ENCODE assay signal across 8 cellular contexts in genomic region chr19:4867534-4868285, GRCh38. TPM values are rescaled to one million over a fixed set of nuclear protein-coding genes. Genes with fewer than 3 reads are reported as not detected.
DNase-seq lines count a peak whose midpoint lies in the region; ATAC-seq, FAIRE-seq and TF ChIP-seq lines count a peak whose summit lies in the region.

A gene with protein sequence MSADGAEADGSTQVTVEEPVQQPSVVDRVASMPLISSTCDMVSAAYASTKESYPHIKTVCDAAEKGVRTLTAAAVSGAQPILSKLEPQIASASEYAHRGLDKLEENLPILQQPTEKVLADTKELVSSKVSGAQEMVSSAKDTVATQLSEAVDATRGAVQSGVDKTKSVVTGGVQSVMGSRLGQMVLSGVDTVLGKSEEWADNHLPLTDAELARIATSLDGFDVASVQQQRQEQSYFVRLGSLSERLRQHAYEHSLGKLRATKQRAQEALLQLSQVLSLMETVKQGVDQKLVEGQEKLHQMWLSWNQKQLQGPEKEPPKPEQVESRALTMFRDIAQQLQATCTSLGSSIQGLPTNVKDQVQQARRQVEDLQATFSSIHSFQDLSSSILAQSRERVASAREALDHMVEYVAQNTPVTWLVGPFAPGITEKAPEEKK (minus strand): TSS chr19:4867667. CDS start chr19:4861394, 6,273 bp downstream.

- peak; percentile 72 to 88 (median 84) for DNase-seq in CD8-positive, alpha-beta memory T cell
- DNase-seq in HTR-8/SVneo (ENCODE audit: insufficient read length, low spot score), result peak; percentile 96
- DNase-seq in SK-N-MC (ENCODE audit: low read depth, low spot score), result peak; percentile 52
- DNase-seq in activated naive CD4-positive, alpha-beta T cell treated with anti-CD3 and anti-CD28 coated beads for 36 hours, result peak; percentile 97
- peak; percentile 73 for DNase-seq in non-pigmented ciliary epithelial cell (ENCODE audit: low read depth)

- POLR2A ChIA-PET in CD8-positive, alpha-beta memory T cell (lab: Charles Lee), result interaction anchor here (0.9 to 1.8 kb wide), 3 partner anchors 47 to 101 kb away, joined by 3 to 11 read pairs (median 9); partner anchors contain the start of gene KDM4B

- TF ChIP-seq CTCF in gastroesophageal sphincter (IDR thresholded peaks at IDR 0.05) (no peak), subcutaneous adipose tissue (IDR thresholded peaks at IDR 0.05; ENCODE audit: low read depth) (no peak)

- H3K27ac Mint-ChIP-seq in CD8-positive, alpha-beta memory T cell, result peak within 1 kb of the TSS; percentile 10 to 88 (median 66)
- peak within 1 kb of the TSS; percentile 36 for H3K27ac Mint-ChIP-seq in activated naive CD4-positive, alpha-beta T cell treated with anti-CD3 and anti-CD28 coated beads for 36 hours

- CTCF ChIA-PET in CD8-positive, alpha-beta memory T cell (lab: Charles Lee), result interaction anchor here (0.9 to 10.6 kb wide), 8 partner anchors 12 to 164 kb away, joined by 3 to 124 read pairs (median 8); no protein-coding TSS in a partner anchor
- CTCF ChIA-PET in activated naive CD4-positive, alpha-beta T cell treated with anti-CD3 and anti-CD28 coated beads for 36 hours (lab: Charles Lee), result interaction anchor here (0.7 to 2.8 kb wide), 7 partner anchors 16 to 163 kb away, joined by 3 to 13 read pairs (median 5); no protein-coding TSS in a partner anchor

- intact Hi-C loops in activated naive CD4-positive, alpha-beta T cell treated with anti-CD3 and anti-CD28 coated beads for 36 hours (cut with micrococcal nuclease), result loop anchor here (1.0 to 5.0 kb wide), 3 partner anchors 44 to 145 kb away; partner anchors contain the start of gene DPP9

- no peaks in the 10 kb centered on the region for H3K36me3 ChIP-seq in CD8-positive, alpha-beta memory T cell (ENCODE audit: insufficient read depth, low read length)
- H3K36me3 ChIP-seq in SK-N-MC (ENCODE audit: insufficient read depth, low read length), result no peaks in the 10 kb centered on the region
- H3K36me3 ChIP-seq in gastroesophageal sphincter, result peaks cover 0 to 3% of the 10 kb centered on the region in 2 donors

- no peaks in the 10 kb centered on the region for H3K27me3 Mint-ChIP-seq in CD8-positive, alpha-beta memory T cell
- peaks cover 3% of the 10 kb centered on the region for H3K27me3 Mint-ChIP-seq in activated naive CD4-positive, alpha-beta T cell treated with anti-CD3 and anti-CD28 coated beads for 36 hours (ENCODE audit: low read depth)

- 8% methylated on average over 24 of the region's 46 CpGs; no CpG with 5 or more reads in 1 of the 2 donors for WGBS in gastroesophageal sphincter (ENCODE audit: low coverage in 1 of 2), 2 donors

- TF ChIP-seq POLR2A in gastroesophageal sphincter (IDR thresholded peaks at IDR 0.05), result peak; percentile 25 to 33

- H3K27me3 ChIP-seq in CD8-positive, alpha-beta memory T cell (ENCODE audit: insufficient read depth, low read length, poor library complexity, severe bottlenecking), result no peaks in the 10 kb centered on the region
- H3K27me3 ChIP-seq in gastroesophageal sphincter, result no peaks in the 10 kb centered on the region

- peaks cover 7% of the 10 kb centered on the region for H3K4me1 ChIP-seq in CD8-positive, alpha-beta memory T cell (ENCODE audit: insufficient read depth, low read length)
- peaks cover 0 to 26% (median 7%) of the 10 kb centered on the region in 3 donors for H3K4me1 ChIP-seq in gastroesophageal sphincter

- no peak for TF ChIP-seq EP300 in gastroesophageal sphincter (IDR thresholded peaks at IDR 0.05)

- no peaks in the 10 kb centered on the region for H3K9me3 ChIP-seq in CD8-positive, alpha-beta memory T cell (ENCODE audit: low read length)
- H3K9me3 ChIP-seq in SK-N-MC (ENCODE audit: low read depth, low read length) (no peaks in the 10 kb centered on the region), gastroesophageal sphincter (no peaks in the 10 kb centered on the region)

- H3K4me3 ChIP-seq in CD8-positive, alpha-beta memory T cell (ENCODE audit: low read length), result peak within 1 kb of the TSS; percentile 83
- H3K4me3 ChIP-seq in SK-N-MC, result peak within 1 kb of the TSS; percentile 83
- H3K4me3 ChIP-seq in gastroesophageal sphincter, result peak within 1 kb of the TSS; percentile 55 to 86

- H3K9me3 Mint-ChIP-seq in CD8-positive, alpha-beta memory T cell, result no peaks in the 10 kb centered on the region
- H3K9me3 Mint-ChIP-seq in activated naive CD4-positive, alpha-beta T cell treated with anti-CD3 and anti-CD28 coated beads for 36 hours, result no peaks in the 10 kb centered on the region

- peak within 1 kb of the TSS; percentile 71 for H3K27ac ChIP-seq in CD8-positive, alpha-beta memory T cell (ENCODE audit: low read depth, low read length)
- H3K27ac ChIP-seq in SK-N-MC (no peak within 1 kb of the TSS), gastroesophageal sphincter (peak within 1 kb of the TSS; percentile 12 to 88 (median 85))

- H3K36me3 Mint-ChIP-seq in CD8-positive, alpha-beta memory T cell, result no peaks in the 10 kb centered on the region
- no peaks in the 10 kb centered on the region for H3K36me3 Mint-ChIP-seq in activated naive CD4-positive, alpha-beta T cell treated with anti-CD3 and anti-CD28 coated beads for 36 hours (ENCODE audit: low read depth)

- H3K4me1 Mint-ChIP-seq in CD8-positive, alpha-beta memory T cell, result peaks cover 10 to 18% (median 12%) of the 10 kb centered on the region in 3 donors
- peaks cover 19% of the 10 kb centered on the region for H3K4me1 Mint-ChIP-seq in activated naive CD4-positive, alpha-beta T cell treated with anti-CD3 and anti-CD28 coated beads for 36 hours (ENCODE audit: low read depth)

- ATAC-seq in GM19397 (IDR thresholded peaks at IDR 0.05; ENCODE audit: unreplicated experiment) (peak; percentile 63), gastroesophageal sphincter (peak; percentile 94)

- H3K9ac ChIP-seq in SK-N-MC (ENCODE audit: insufficient read length), result peak within 1 kb of the TSS; percentile 79

- no peak for FAIRE-seq in HTR-8/SVneo (lab: Jason Lieb, UNC)

- peak within 1 kb of the TSS; percentile 78 to 89 (median 82) for H3K4me3 Mint-ChIP-seq in CD8-positive, alpha-beta memory T cell
- H3K4me3 Mint-ChIP-seq in activated naive CD4-positive, alpha-beta T cell treated with anti-CD3 and anti-CD28 coated beads for 36 hours, result peak within 1 kb of the TSS; percentile 74

RNA-seq across cellular contexts. Expression of the gene that starts here (rescaled TPM):
- 10 to 100 TPM; 12.3 to 15.4 TPM for total RNA-seq in CD8-positive, alpha-beta memory T cell
- 21.6 TPM for polyA plus RNA-seq in CD8-positive, alpha-beta memory T cell
- total RNA-seq in activated naive CD4-positive, alpha-beta T cell treated with anti-CD3 and anti-CD28 coated beads for 36 hours, result 10 to 100 TPM; 16.1 to 17.1 TPM
- total RNA-seq in gastroesophageal sphincter, result 10 to 100 TPM; 18.5 to 66.3 (median 34.7) TPM
- 10 to 100 TPM; 14.8 to 66.1 (median 30.8) TPM for total RNA-seq in subcutaneous adipose tissue
